Comparison of ENCODE assay signal across 21 cellular contexts in the genomic region with DNA sequence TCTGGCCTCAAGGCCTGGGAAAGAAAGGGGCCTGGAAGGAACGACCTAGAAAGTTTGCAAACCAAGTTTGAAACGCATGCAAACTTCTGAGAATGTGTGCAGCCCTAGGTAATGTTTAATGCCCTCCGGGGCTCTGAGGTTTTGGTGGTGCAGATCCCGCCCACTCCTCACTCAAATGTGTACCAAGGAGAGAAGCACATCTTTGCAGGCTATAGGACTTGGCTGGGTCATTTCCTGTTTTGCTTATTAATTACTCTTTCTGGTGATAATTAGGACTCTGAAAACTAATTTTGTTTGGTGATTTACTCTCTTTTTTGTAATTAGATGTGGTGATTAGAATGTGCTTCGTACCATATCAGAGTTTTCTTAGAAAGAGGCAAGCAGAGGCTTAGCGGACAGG.
"Had no signal": no experiment of that assay in that cellular context is flagged by ENCODE, and none has a peak within 500 bp of the region (broad histone marks: within the 10 kb centered on the region; RNA-seq: fewer than 3 reads in every experiment).

No MANE protein-coding gene starts in this region.

- H3K36me3 Mint-ChIP-seq: activated naive CD8-positive, alpha-beta T cell had no signal

- H3K4me1 Mint-ChIP-seq: activated B cell treated with CpG ODN at 0.5 μM for 24 hours; central memory CD8-positive, alpha-beta T cell; nephron had no signal

- DNase-seq: activated B cell treated with CpG ODN at 0.5 μM for 24 hours; activated CD4-positive, alpha-beta T cell treated with anti-CD3 and anti-CD28 coated beads, Interleukin-2, amount 50 U/mL, for 4 hours; activated naive CD4-positive, alpha-beta T cell; activated T-cell treated with anti-CD3 and anti-CD28 coated beads for 4 hours; activated T-cell treated with anti-CD3 and anti-CD28 coated beads, Interleukin-2, amount 50 U/mL, for 72 hours; dermis blood vessel endothelial cell; effector CD4-positive, alpha-beta T cell; esophagus squamous epithelium; foreskin melanocyte; left ventricle myocardium superior; posterior cingulate gyrus; right lobe of liver; stimulated activated CD4-positive, alpha-beta T cell treated with anti-CD3 and anti-CD28 coated beads, Interleukin-4, amount 100 ng/mL, for 1 hour; stimulated activated naive CD8-positive, alpha-beta T cell treated with anti-CD3 and anti-CD28 coated beads, Interleukin-15, Interleukin-2, amounts not matched to agents 100 U/mL and 50 U/mL, for 24 hours; transverse colon had no signal

- ATAC-seq: activated T-cell treated with anti-CD3 and anti-CD28 coated beads, Interleukin-2, amount 50 U/mL, for 72 hours; left ventricle myocardium superior; right lobe of liver; stimulated activated naive CD8-positive, alpha-beta T cell treated with anti-CD3 and anti-CD28 coated beads, Interleukin-15, Interleukin-2, amounts not matched to agents 100 U/mL and 50 U/mL, for 24 hours had no signal

- H3K27ac ChIP-seq: esophagus squamous epithelium, right lobe of liver, testis, transverse colon had no signal

- H3K9me3 Mint-ChIP-seq: activated B cell treated with CpG ODN at 0.5 μM for 24 hours, nephron had no signal

- H3K27ac Mint-ChIP-seq: activated B cell treated with CpG ODN at 0.5 μM for 24 hours; activated naive CD8-positive, alpha-beta T cell; activated T-cell treated with anti-CD3 and anti-CD28 coated beads, Interleukin-2, amount 50 U/mL, for 72 hours; nephron had no signal

- H3K27me3 Mint-ChIP-seq: activated naive CD8-positive, alpha-beta T cell; central memory CD8-positive, alpha-beta T cell had no signal

- FAIRE-seq: bronchial epithelial cell, urothelium cell line had no signal

- H3K4me3 Mint-ChIP-seq: activated B cell treated with CpG ODN at 0.5 μM for 24 hours; activated naive CD8-positive, alpha-beta T cell; activated T-cell treated with anti-CD3 and anti-CD28 coated beads, Interleukin-2, amount 50 U/mL, for 72 hours; central memory CD8-positive, alpha-beta T cell; nephron had no signal

- H3K4me3 ChIP-seq: esophagus squamous epithelium, right lobe of liver, testis, transverse colon had no signal
